Comparison of ENCODE assay signal across 8 cellular contexts in genomic region chr11:67400942-67401494, GRCh38. TPM values are rescaled to one million over a fixed set of nuclear protein-coding genes. Genes with fewer than 3 reads are reported as not detected.
DNase-seq lines count a peak whose midpoint lies in the region; ATAC-seq and TF ChIP-seq lines count a peak whose summit lies in the region.

No MANE protein-coding gene starts in this region.

- POLR2A ChIA-PET in WTC11 (lab: Charles Lee), result interaction anchor here (0.6 to 2.2 kb wide), 15 partner anchors 9 to 82 kb away, joined by 3 to 21 read pairs (median 6); partner anchors contain the start of genes AIP, PTPRCAP, RAD9A and RPS6KB2
- POLR2A ChIA-PET in HEK293T (lab: Yijun Ruan, JAX), result interaction anchor here (0.7 to 4.2 kb wide), 22 partner anchors 10 to 181 kb away, joined by 3 to 50 read pairs (median 4); partner anchors contain the start of genes AIP, CORO1B, PTPRCAP and RAD9A

- peak overlapping the region; percentile 91 for H3K9ac ChIP-seq in ES-I3 (ENCODE audit: low read depth, low read length)

- no peak overlapping the region; the same call in 1 of the 2 replicates for H3K27ac Mint-ChIP-seq in WTC11

- ATAC-seq in HG02610 (IDR thresholded peaks at IDR 0.05; ENCODE audit: unreplicated experiment) (peak; percentile 8), WTC11 (no peak)

- peaks cover 40% of the 10 kb centered on the region for H3K4me1 Mint-ChIP-seq in WTC11

- CTCF ChIA-PET in WTC11 (lab: Charles Lee), result interaction anchor here (0.5 to 3.9 kb wide), 45 partner anchors 12 to 1178 kb away, joined by 3 to 112 read pairs (median 6); partner anchors contain the start of genes AIP, ANKRD13D, CLCF1 and CORO1B
- CTCF ChIA-PET in HEK293T (lab: Yijun Ruan, JAX), result interaction anchor here (0.6 to 2.0 kb wide), 12 partner anchors 9 to 528 kb away, joined by 3 to 6 read pairs (median 4); partner anchors contain the start of gene RAD9A

- 2 to 16% (median 5%) methylated on average over 10 to 27 of the region's 27 CpGs for WGBS in spleen, 5 donors

- peaks cover 13% of the 10 kb centered on the region for H3K36me3 Mint-ChIP-seq in WTC11

- H3K36me3 ChIP-seq in ES-I3 (ENCODE audit: insufficient read depth, low read length) (peaks cover 16% of the 10 kb centered on the region), right atrium auricular region (peaks cover 33% of the 10 kb centered on the region), spleen (peaks cover 0 to 59% (median 46%) of the 10 kb centered on the region in 6 donors)

- H3K4me1 ChIP-seq in ES-I3 (ENCODE audit: insufficient read depth, low read length) (peaks cover 28% of the 10 kb centered on the region), right atrium auricular region (peaks cover 0 to 33% of the 10 kb centered on the region in 2 donors), spleen (peaks cover 42 to 95% (median 83%) of the 10 kb centered on the region in 6 donors)

- no peaks in the 10 kb centered on the region for H3K9me3 ChIP-seq in ES-I3 (ENCODE audit: control insufficient read depth, insufficient read depth, low read length)
- no peaks in the 10 kb centered on the region for H3K9me3 ChIP-seq in right atrium auricular region
- H3K9me3 ChIP-seq in spleen, result no peaks in the 10 kb centered on the region

- no peaks in the 10 kb centered on the region for H3K9me3 Mint-ChIP-seq in WTC11

- TF ChIP-seq CTCF in WTC11 (IDR thresholded peaks at IDR 0.05) (no peak), right atrium auricular region (IDR thresholded peaks at IDR 0.05) (no peak), spleen (IDR thresholded peaks at IDR 0.05 in 8 of 11, conservative IDR thresholded peaks at IDR 0.05 in 3 of 11) (peak in 1 of 11 experiments; percentile 28)

- peak overlapping the region; percentile 73 for H3K4me3 Mint-ChIP-seq in WTC11

- H3K27me3 ChIP-seq in right atrium auricular region (no peaks in the 10 kb centered on the region), spleen (replicated peaks in 1 of 7) (no peaks in the 10 kb centered on the region)

- DNase-seq in WTC11 (ENCODE audit: low spot score) (no peak), right atrium auricular region (ENCODE audit: low spot score) (no peak), spleen (no peak), HCEC 1CT (no peak), OCI-M2 (lab: John Stamatoyannopoulos, UW; ENCODE audit: unreplicated experiment) (no peak), HEK293T (ENCODE audit: extremely low spot score) (no peak)

- no peaks in the 10 kb centered on the region for H3K27me3 Mint-ChIP-seq in WTC11 (ENCODE audit: low read depth)

- intact Hi-C loops in spleen (cut with DNase I; ENCODE audit: low total_unique reads), result no loop called here

- H3K27ac ChIP-seq in right atrium auricular region (peak overlapping the region; percentile 95), spleen (peak overlapping the region; percentile 70 to 99 (median 96))

- H3K4me3 ChIP-seq in right atrium auricular region (peak overlapping the region; percentile 79 to 93), spleen (peak overlapping the region; percentile 67 to 99 (median 88))

- TF ChIP-seq POLR2A in spleen (IDR thresholded peaks at IDR 0.05), result no peak

TF ChIP-seq in WTC11, 78 proteins besides CTCF, POLR2A, EP300 and RAD21 (continues in another document):
- TF ChIP-seq ARID4B (CRISPR knock-in tag; IDR thresholded peaks at IDR 0.05; ENCODE audit: borderline replicate concordance), result peak; percentile 34; the same call in 1 of the 2 replicates
- no peak for TF ChIP-seq SMAD4 (CRISPR knock-in tag; IDR thresholded peaks at IDR 0.05)

TF ChIP-seq in HEK293T, 16 proteins besides CTCF, POLR2A, EP300 and RAD21:
- TF ChIP-seq FOXA1 (IDR thresholded peaks at IDR 0.05), result no peak
- TF ChIP-seq ARNT (IDR thresholded peaks at IDR 0.05), result no peak
- TF ChIP-seq BHLHE40 (IDR thresholded peaks at IDR 0.05; ENCODE audit: borderline replicate concordance), result no peak
- TF ChIP-seq HDGF (IDR thresholded peaks at IDR 0.05; ENCODE audit: borderline replicate concordance), result no peak
- TF ChIP-seq FOXK2 (IDR thresholded peaks at IDR 0.05), result no peak
- TF ChIP-seq NFRKB (IDR thresholded peaks at IDR 0.05), result no peak
- TF ChIP-seq TARDBP (IDR thresholded peaks at IDR 0.05), result no peak
- TF ChIP-seq PKNOX1 (IDR thresholded peaks at IDR 0.05), result no peak
- no peak for TF ChIP-seq L3MBTL2 (conservative IDR thresholded peaks at IDR 0.05)
- no peak for TF ChIP-seq ELF4 (IDR thresholded peaks at IDR 0.05)
- no peak for TF ChIP-seq SUZ12 (IDR thresholded peaks at IDR 0.05)

RNA-seq across cellular contexts. Expression of gene PPP1CA, which starts 0.6 kb away (rescaled TPM):
- total RNA-seq in WTC11 (2021), result 220 to 222 TPM (median 221 TPM) in 3 replicates
- total RNA-seq in right atrium auricular region, result 100 to 1,000 TPM in 1 of 2 donors, 10 to 100 TPM in 1; 97.8 to 112 TPM
- total RNA-seq in spleen, result 100 to 1,000 TPM; 147 to 192 (median 157) TPM
- 100 to 1,000 TPM; 152 to 207 (median 170) TPM for polyA plus RNA-seq in spleen

RNA-seq across cellular contexts. Expression of gene TBC1D10C, which starts 2.9 kb away (rescaled TPM):
- total RNA-seq in WTC11 (2021) (0.72 to 1.0 TPM (median 0.96 TPM) in 3 replicates), right atrium auricular region (1 to 10 TPM in 1 of 2 donors, under 1 TPM in 1; 0.33 to 1.4 TPM), spleen (100 to 1,000 TPM in 4 of 7 donors, 10 to 100 TPM in 3; 66.3 to 132 (median 101) TPM)
- polyA plus RNA-seq in spleen, result 100 to 1,000 TPM; 174 to 270 (median 196) TPM

RNA-seq across cellular contexts. Expression of gene RAD9A, which starts 9.2 kb away (rescaled TPM):
- total RNA-seq in WTC11 (2021), result 25.7 to 45.5 TPM (median 26.7 TPM) in 3 replicates
- 1 to 10 TPM; 6.2 to 6.5 TPM for total RNA-seq in right atrium auricular region
- 10 to 100 TPM; 21.6 to 37.5 (median 29.7) TPM for total RNA-seq in spleen
- 10 to 100 TPM; 18.2 to 44.8 (median 37.1) TPM for polyA plus RNA-seq in spleen

RNA-seq across cellular contexts. Expression of gene CARNS1, which starts 14.5 kb away (rescaled TPM):
- 1.3 to 2.6 TPM (median 2.4 TPM) in 3 replicates for total RNA-seq in WTC11 (2021)
- 1 to 10 TPM; 9.7 to 9.9 TPM for total RNA-seq in right atrium auricular region
- 1 to 10 TPM; 1.9 to 4.4 (median 2.1) TPM for total RNA-seq in spleen
- polyA plus RNA-seq in spleen, result 1 to 10 TPM; 1.0 to 2.0 (median 1.8) TPM

RNA-seq across cellular contexts. Expression of gene RPS6KB2, which starts 27.3 kb away (rescaled TPM):
- total RNA-seq in WTC11 (2021) (44.3 to 54.7 TPM (median 50.2 TPM) in 3 replicates), right atrium auricular region (10 to 100 TPM; 35.5 to 44.6 TPM), spleen (10 to 100 TPM; 51.5 to 65.4 (median 55.4) TPM)
- polyA plus RNA-seq in spleen, result 10 to 100 TPM; 39.5 to 95.0 (median 53.8) TPM

Comparison
In these comparisons a context has a peak if more than half of its experiments do, and no peak if none do; other contexts are left out.
1. RNA of gene TBC1D10C, which starts 2.9 kb away (total RNA-seq): 66.3 to 132 TPM in spleen; 0.33 to 1.4 TPM in right atrium auricular region and 0.72 to 1.0 TPM in WTC11; every median in the first group is over 10 times any median in the second.